1 cellular context compared by ENCODE assay signal in genomic region chr14:68577802-68578431, GRCh38.
TF ChIP-seq lines count a peak whose summit lies in the region.
"Not testable (repeated sequence)": the region's sequence is repeated elsewhere in the genome, so short reads cannot be mapped to it uniquely, and the experiment has no call there.

No MANE protein-coding gene starts in this region.

TF ChIP-seq in HepG2, 621 proteins besides CTCF, POLR2A, EP300 and RAD21 (continued from another document and continues in another):
- TF ChIP-seq ATF3 (CRISPR knock-in tag; IDR thresholded peaks at IDR 0.05) (peak; percentile 97), KDM2A (CRISPR knock-in tag; IDR thresholded peaks at IDR 0.05; ENCODE audit: borderline replicate concordance, low read depth) (peak; percentile 75; the same call in 1 of the 2 replicates), SOX6 (CRISPR knock-in tag; IDR thresholded peaks at IDR 0.05) (peak; percentile 86), DPF2 (CRISPR knock-in tag; IDR thresholded peaks at IDR 0.05; ENCODE audit: borderline replicate concordance, low read depth) (peak; percentile 76; the same call in 1 of the 2 replicates), NONO (CRISPR knock-in tag; conservative IDR thresholded peaks at IDR 0.05) (peak; percentile 62; the same call in 1 of the 2 replicates), ZNF709 (CRISPR knock-in tag; IDR thresholded peaks at IDR 0.05) (peak; percentile 56; the same call in 1 of the 2 replicates), ZNF780A (CRISPR knock-in tag; IDR thresholded peaks at IDR 0.05) (peak; percentile 45; the same call in 1 of the 2 replicates), SOX5 (CRISPR knock-in tag; IDR thresholded peaks at IDR 0.05; ENCODE audit: borderline replicate concordance) (peak; percentile 88), ZNF772 (CRISPR knock-in tag; IDR thresholded peaks at IDR 0.05) (peak; percentile 72), MAFK (conservative IDR thresholded peaks at IDR 0.05 in 1 of 2, IDR thresholded peaks at IDR 0.05 in 1 of 2; ENCODE audit: low read length in 2 of 2) (peak in 1 of 2 experiments; percentile 21; a peak in 1 of 4 replicates), RFXANK (CRISPR knock-in tag; IDR thresholded peaks at IDR 0.05) (0 out of 2 replicates have a peak, but pooled peaks have one; percentile 57), TRIM24 (CRISPR knock-in tag; IDR thresholded peaks at IDR 0.05) (peak; percentile 95), MIER2 (CRISPR knock-in tag; IDR thresholded peaks at IDR 0.05) (peak; percentile 68), KDM3A (CRISPR knock-in tag; IDR thresholded peaks at IDR 0.05; ENCODE audit: low read depth) (peak; percentile 56; the same call in 1 of the 2 replicates), GFI1 (CRISPR knock-in tag; IDR thresholded peaks at IDR 0.05; ENCODE audit: borderline replicate concordance) (peak; percentile 41; the same call in 1 of the 2 replicates), KMT2B (CRISPR knock-in tag; IDR thresholded peaks at IDR 0.05) (peak; percentile 60; the same call in 1 of the 2 replicates), ZNF710 (CRISPR knock-in tag; IDR thresholded peaks at IDR 0.05; ENCODE audit: borderline replicate concordance) (peak; percentile 66; the same call in 1 of the 2 replicates), REPIN1 (CRISPR knock-in tag; IDR thresholded peaks at IDR 0.05; ENCODE audit: borderline replicate concordance, low read depth) (peak; percentile 35; the same call in 1 of the 2 replicates), PHF21A (CRISPR knock-in tag; IDR thresholded peaks at IDR 0.05) (peak; percentile 73), THRA (CRISPR knock-in tag; IDR thresholded peaks at IDR 0.05; ENCODE audit: borderline replicate concordance) (peak; percentile 50; the same call in 1 of the 2 replicates), ZNF430 (CRISPR knock-in tag; IDR thresholded peaks at IDR 0.05) (peak; percentile 78), ZHX2 (IDR thresholded peaks at IDR 0.05; ENCODE audit: low read depth) (peak; percentile 51; the same call in 1 of the 2 replicates), TBX3 (IDR thresholded peaks at IDR 0.05; ENCODE audit: borderline replicate concordance) (peak; percentile 74), MIXL1 (CRISPR knock-in tag; IDR thresholded peaks at IDR 0.05) (peak; percentile 52; the same call in 1 of the 2 replicates), SMC3 (IDR thresholded peaks at IDR 0.05; ENCODE audit: low read length) (peak; percentile 38; the same call in 1 of the 2 replicates), ARNTL (CRISPR knock-in tag; IDR thresholded peaks at IDR 0.05) (peak; percentile 86), ZNF788 (CRISPR knock-in tag; IDR thresholded peaks at IDR 0.05; ENCODE audit: borderline replicate concordance) (0 out of 2 replicates have a peak, but pooled peaks have one; percentile 50), RCOR2 (CRISPR knock-in tag; IDR thresholded peaks at IDR 0.05) (peak; percentile 68), HMGXB3 (CRISPR knock-in tag; IDR thresholded peaks at IDR 0.05; ENCODE audit: borderline replicate concordance) (0 out of 2 replicates have a peak, but pooled peaks have one; percentile 42), ZNF431 (CRISPR knock-in tag; IDR thresholded peaks at IDR 0.05; ENCODE audit: borderline replicate concordance, low read depth) (peak; percentile 92), MED1 (CRISPR knock-in tag; IDR thresholded peaks at IDR 0.05) (peak; percentile 74), ASH2L (IDR thresholded peaks at IDR 0.05; ENCODE audit: insufficient read length, low read depth, low read length) (peak; percentile 9), ZBTB21 (CRISPR knock-in tag; IDR thresholded peaks at IDR 0.05) (peak; percentile 82), KMT2A (CRISPR knock-in tag; IDR thresholded peaks at IDR 0.05) (peak; percentile 63; the same call in 1 of the 2 replicates), CEBPB (IDR thresholded peaks at IDR 0.05; ENCODE audit: borderline replicate concordance, low read depth, low read length) (peak; percentile 99), HDAC1 (CRISPR knock-in tag; IDR thresholded peaks at IDR 0.05) (peak; percentile 73), ZBTB25 (CRISPR knock-in tag; IDR thresholded peaks at IDR 0.05) (peak; percentile 87), ZNF816 (CRISPR knock-in tag; IDR thresholded peaks at IDR 0.05; ENCODE audit: borderline replicate concordance) (peak; percentile 55; the same call in 1 of the 2 replicates), ZNF572 (CRISPR knock-in tag; IDR thresholded peaks at IDR 0.05) (0 out of 2 replicates have a peak, but pooled peaks have one; percentile 36), HMG20B (CRISPR knock-in tag; conservative IDR thresholded peaks at IDR 0.05) (peak; percentile 63; the same call in 1 of the 2 replicates), GABPB1 (CRISPR knock-in tag; IDR thresholded peaks at IDR 0.05) (peak; percentile 26; the same call in 1 of the 2 replicates), SALL1 (CRISPR knock-in tag; IDR thresholded peaks at IDR 0.05) (peak; percentile 92), ZNF589 (CRISPR knock-in tag; conservative IDR thresholded peaks at IDR 0.05) (peak; percentile 63; the same call in 1 of the 2 replicates), ZFP1 (CRISPR knock-in tag; IDR thresholded peaks at IDR 0.05) (0 out of 2 replicates have a peak, but pooled peaks have one; percentile 41), ZNF547 (CRISPR knock-in tag; IDR thresholded peaks at IDR 0.05) (peak; percentile 51; the same call in 1 of the 2 replicates), ZNF24 (IDR thresholded peaks at IDR 0.05) (0 out of 2 replicates have a peak, but pooled peaks have one; percentile 41), ZNF335 (CRISPR knock-in tag; IDR thresholded peaks at IDR 0.05) (peak; percentile 75), ZNF205 (CRISPR knock-in tag; IDR thresholded peaks at IDR 0.05) (peak; percentile 50; the same call in 1 of the 2 replicates), BHLHE40 (IDR thresholded peaks at IDR 0.05; ENCODE audit: low read length) (peak; percentile 50; the same call in 1 of the 2 replicates), CBFB (CRISPR knock-in tag; IDR thresholded peaks at IDR 0.05) (peak; percentile 58; the same call in 1 of the 2 replicates), MYPOP (CRISPR knock-in tag; IDR thresholded peaks at IDR 0.05) (peak; percentile 68; the same call in 1 of the 2 replicates)
- TF ChIP-seq SOX6 (IDR thresholded peaks at IDR 0.05); NONO (IDR thresholded peaks at IDR 0.05); ZHX2 (CRISPR knock-in tag; IDR thresholded peaks at IDR 0.05; ENCODE audit: borderline replicate concordance): not testable (repeated sequence)
